9 cellular contexts compared by ENCODE assay signal in the genomic region with DNA sequence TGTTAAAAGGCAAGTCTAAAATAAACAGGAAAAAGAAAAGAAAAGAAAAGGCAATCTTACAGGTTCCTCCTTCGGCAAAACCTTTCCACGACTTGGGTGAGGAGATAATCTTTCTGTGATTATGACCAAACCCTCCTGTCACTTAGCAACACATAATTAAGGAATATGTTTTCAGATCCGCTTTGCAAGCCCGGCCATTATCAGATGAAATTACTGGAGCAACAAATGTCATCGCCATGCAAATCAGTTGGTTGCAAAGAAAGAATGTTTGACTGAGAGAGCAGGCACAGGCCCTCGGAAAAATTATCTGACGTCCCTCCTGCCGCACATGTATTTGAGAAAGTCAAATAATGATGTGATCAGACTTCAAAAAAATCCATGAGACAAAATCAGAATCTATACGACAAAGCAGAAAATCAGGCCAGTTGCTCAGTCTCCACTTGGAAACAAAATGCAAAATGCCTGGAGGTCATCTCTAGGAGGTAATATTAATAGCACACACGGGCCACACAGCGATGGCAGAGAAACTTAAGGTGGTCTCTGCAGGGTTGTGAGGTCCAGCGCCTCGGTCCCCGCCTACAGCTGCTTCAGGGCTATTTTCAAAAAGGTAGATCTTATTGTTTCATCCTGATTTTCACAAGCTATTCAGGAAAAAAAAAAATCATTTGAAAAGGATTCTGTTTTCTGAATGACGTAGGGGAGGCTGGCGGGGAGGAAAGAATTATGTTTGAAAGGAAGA.
DNase-seq lines count a peak whose midpoint lies in the region; ATAC-seq and TF ChIP-seq lines count a peak whose summit lies in the region.
"Had no signal": no experiment of that assay in that cellular context is flagged by ENCODE, and none has a peak within 500 bp of the region (broad histone marks: within the 10 kb centered on the region; RNA-seq: fewer than 3 reads in every experiment).

No MANE protein-coding gene starts in this region.

- DNase-seq in G401 (ENCODE audit: low spot score) (peak; percentile 52), NCI-H2081 treated with DMSO at 0.1 percent for 48 hours (lab: John Stamatoyannopoulos, UW) (peak; percentile 33), dorsolateral prefrontal cortex (no peak), posterior vena cava (ENCODE audit: low spot score) (peak; percentile 55), SW480 (ENCODE audit: low spot score) (no peak), adrenal gland (no peak), epidermal melanocyte (ENCODE audit: insufficient read length, low spot score) (no peak)
- DNase-seq: effector CD4-positive, alpha-beta T cell had no signal

- TF ChIP-seq CTCF in dorsolateral prefrontal cortex (IDR thresholded peaks at IDR 0.05 in 54 of 56, conservative IDR thresholded peaks at IDR 0.05 in 2 of 56; ENCODE audit: low read depth in 1 of 56, partially characterized antibody in 56 of 56), result no peak
- no peak for TF ChIP-seq CTCF in adrenal gland (IDR thresholded peaks at IDR 0.05)

- peaks cover 0 to 8% of the 10 kb centered on the region in 2 donors for H3K36me3 ChIP-seq in adrenal gland (replicated peaks in 1 of 2)

- H3K27me3 ChIP-seq in dorsolateral prefrontal cortex (no peaks in the 10 kb centered on the region), adrenal gland (no peaks in the 10 kb centered on the region)

- no peak for ATAC-seq in GM18909 (IDR thresholded peaks at IDR 0.05; ENCODE audit: poor library complexity, unreplicated experiment)

- TF ChIP-seq POLR2A in adrenal gland (IDR thresholded peaks at IDR 0.05), result no peak

- intact Hi-C loops in dorsolateral prefrontal cortex (cut with DNase I) (no loop called here), posterior vena cava (cut with DNase I) (no loop called here), adrenal gland (cut with DNase I) (no loop called here)

- no peaks in the 10 kb centered on the region for H3K9me3 ChIP-seq in adrenal gland (replicated peaks in 1 of 3)

- WGBS in adrenal gland, 4 donors, result 52 to 62% (median 57%) methylated on average over 16 of the region's 16 CpGs

- in situ Hi-C loops in G401 (cut with HindIII; ENCODE audit: low sequenced_read_pairs), result no loop called here

- H3K27ac ChIP-seq in dorsolateral prefrontal cortex, result peak overlapping the region in 57 of 59 donors; percentile 2 to 90 (median 71)
- peak overlapping the region in 2 of 5 donors; percentile 23 to 74 for H3K27ac ChIP-seq in adrenal gland

- peaks cover 0 to 41% of the 10 kb centered on the region in 2 donors for H3K4me1 ChIP-seq in adrenal gland (replicated peaks in 1 of 2)

- peak overlapping the region in 54 of 59 donors; percentile 1 to 61 (median 42) for H3K4me3 ChIP-seq in dorsolateral prefrontal cortex
- H3K4me3 ChIP-seq in adrenal gland, result no peak overlapping the region

Comparison
In these comparisons a context has a peak if more than half of its experiments do, and no peak if none do; other contexts are left out.
1. DNase-seq: peak in G401 (single experiment), NCI-H2081 treated with DMSO at 0.1 percent for 48 hours (single experiment) and posterior vena cava (single experiment); none in dorsolateral prefrontal cortex (0 of 10), SW480 (single experiment), adrenal gland (0 of 7) and epidermal melanocyte (single experiment).
2. H3K4me3 ChIP-seq: peak in dorsolateral prefrontal cortex (54 of 59); none in adrenal gland (0 of 4).